In genomic region chr3:174329321-174329720, GRCh38 we compare ENCODE assay signal across 21 cellular contexts.
DNase-seq lines count a peak whose midpoint lies in the region; ATAC-seq and TF ChIP-seq lines count a peak whose summit lies in the region.
"Had no signal": no experiment of that assay in that cellular context is flagged by ENCODE, and none has a peak within 500 bp of the region (broad histone marks: within the 10 kb centered on the region; RNA-seq: fewer than 3 reads in every experiment).

No MANE protein-coding gene starts in this region.

- H3K36me3 ChIP-seq in upper lobe of left lung: no peaks in the 10 kb centered on the region
- H3K36me3 ChIP-seq: heart right ventricle, sigmoid colon had no signal

- no peaks in the 10 kb centered on the region for H3K9me3 ChIP-seq in upper lobe of left lung
- H3K9me3 ChIP-seq: heart right ventricle, sigmoid colon had no signal

- no peaks in the 10 kb centered on the region for H3K27me3 ChIP-seq in upper lobe of left lung
- H3K27me3 ChIP-seq: heart right ventricle, sigmoid colon had no signal

- H3K27ac ChIP-seq in upper lobe of left lung: no peak overlapping the region
- H3K27ac ChIP-seq: heart right ventricle, sigmoid colon had no signal

- no peak for ATAC-seq in HG02970 (IDR thresholded peaks at IDR 0.05; ENCODE audit: low FRiP score, unreplicated experiment)
- ATAC-seq in upper lobe of left lung (ENCODE audit: low FRiP score in 2 of 2): no peak
- ATAC-seq: activated naive CD4-positive, alpha-beta T cell treated with anti-CD3 and anti-CD28 coated beads, Interleukin-2, amount 50 U/mL, for 72 hours; heart right ventricle; K562 had no signal

- CTCF ChIA-PET in AG04449 (lab: Yijun Ruan, JAX): interaction anchor here (1.2 kb wide), 1 partner anchor 15 kb away, joined by 4 read pairs; no protein-coding TSS in a partner anchor

- no peak for TF ChIP-seq EP300 in upper lobe of left lung (IDR thresholded peaks at IDR 0.05)

- H3K36me3 Mint-ChIP-seq in HFFc6 (ENCODE audit: low read depth): peaks cover 14% of the 10 kb centered on the region; the same call in 1 of the 2 replicates

- DNase-seq in AG04449 (ENCODE audit: low read depth, low spot score) (peak; percentile 62), HFFc6 (peak; percentile 77), amniotic stem cell (lab: John Stamatoyannopoulos, UW) (peak; percentile 19), glomerular visceral epithelial cell (ENCODE audit: extremely low spot score) (peak; percentile 19), NCI-H345 treated with DMSO at 0.1 percent for 48 hours (lab: John Stamatoyannopoulos, UW; ENCODE audit: unreplicated experiment) (no peak), upper lobe of left lung (no peak)
- no peak for DNase-seq in stimulated activated naive CD4-positive, alpha-beta T cell treated with Interleukin-2 at 50 U/mL for 16 hours (lab: John Stamatoyannopoulos, UW)
- DNase-seq: activated CD4-positive, alpha-beta T cell treated with anti-CD3 and anti-CD28 coated beads, Interleukin-2, amount 10 ng/mL, durations not matched to agents 7 days and 5 days; activated T-cell treated with anti-CD3 and anti-CD28 coated beads for 4 hours; Caco-2; heart right ventricle; islet precursor cell; NCI-H1417 treated with DMSO at 0.1 percent for 48 hours; NCI-H2227 treated with DMSO at 0.1 percent for 48 hours; SHP77; sigmoid colon; stimulated activated CD4-positive, alpha-beta T cell treated with anti-CD3 and anti-CD28 coated beads, Interleukin-4, amount 100 ng/mL, for 24 hours; T-helper 9 cell had no signal

- 81 to 83% methylated on average over 3 of the region's 3 CpGs for WGBS in upper lobe of left lung, 2 donors

- H3K4me3 ChIP-seq in AG04449 (ENCODE audit: low read depth, low read length): no peak overlapping the region
- no peak overlapping the region for H3K4me3 ChIP-seq in upper lobe of left lung
- H3K4me3 ChIP-seq: heart right ventricle, K562, sigmoid colon had no signal

- H3K4me1 ChIP-seq in upper lobe of left lung: no peaks in the 10 kb centered on the region

- H3K9me3 Mint-ChIP-seq in HFFc6: no peaks in the 10 kb centered on the region
- H3K9me3 Mint-ChIP-seq: activated CD4-positive, alpha-beta T cell treated with anti-CD3 and anti-CD28 coated beads, Interleukin-2, amount 10 ng/mL, durations not matched to agents 7 days and 5 days had no signal

- TF ChIP-seq POLR2A in upper lobe of left lung (IDR thresholded peaks at IDR 0.05): no peak

- H3K27me3 Mint-ChIP-seq in HFFc6 (ENCODE audit: insufficient read depth): peaks cover 2% of the 10 kb centered on the region; the same call in 1 of the 2 replicates
- H3K27me3 Mint-ChIP-seq: activated CD4-positive, alpha-beta T cell treated with anti-CD3 and anti-CD28 coated beads, Interleukin-2, amount 10 ng/mL, durations not matched to agents 7 days and 5 days had no signal

- peak overlapping the region; percentile 75 for H3K27ac Mint-ChIP-seq in HFFc6
- H3K27ac Mint-ChIP-seq: activated CD4-positive, alpha-beta T cell treated with anti-CD3 and anti-CD28 coated beads, Interleukin-2, amount 10 ng/mL, durations not matched to agents 7 days and 5 days; activated naive CD4-positive, alpha-beta T cell treated with anti-CD3 and anti-CD28 coated beads, Interleukin-2, amount 50 U/mL, for 72 hours had no signal

- peaks cover 80% of the 10 kb centered on the region for H3K4me1 Mint-ChIP-seq in HFFc6 (ENCODE audit: low read depth)
- H3K4me1 Mint-ChIP-seq: activated CD4-positive, alpha-beta T cell treated with anti-CD3 and anti-CD28 coated beads, Interleukin-2, amount 10 ng/mL, durations not matched to agents 7 days and 5 days had no signal

- H3K4me3 Mint-ChIP-seq in HFFc6: peak overlapping the region; percentile 64
- H3K4me3 Mint-ChIP-seq: activated CD4-positive, alpha-beta T cell treated with anti-CD3 and anti-CD28 coated beads, Interleukin-2, amount 10 ng/mL, durations not matched to agents 7 days and 5 days had no signal

- TF ChIP-seq CTCF in AG04449 (IDR thresholded peaks at IDR 0.05; ENCODE audit: insufficient read depth, low read length, missing control alignments) (no peak), HFFc6 (IDR thresholded peaks at IDR 0.05) (no peak), upper lobe of left lung (IDR thresholded peaks at IDR 0.05) (no peak)

- POLR2A ChIA-PET in AG04449 (lab: Yijun Ruan, JAX): interaction anchor here (1.5 to 2.1 kb wide), 2 partner anchors 34 to 110 kb away, joined by 6 to 8 read pairs; no protein-coding TSS in a partner anchor

Comparison
In these comparisons a context has a peak if more than half of its experiments do, and no peak if none do; other contexts are left out.
1. DNase-seq: peak in AG04449 (single experiment), HFFc6 (single experiment), amniotic stem cell (single experiment) and glomerular visceral epithelial cell (single experiment); none in NCI-H345 treated with DMSO at 0.1 percent for 48 hours (single experiment), stimulated activated naive CD4-positive, alpha-beta T cell treated with Interleukin-2 at 50 U/mL for 16 hours (single experiment) and upper lobe of left lung (0 of 2).